In genomic region chr5:134873494-134873893, GRCh38 we compare ENCODE assay signal across 8 cellular contexts. TPM values are rescaled to one million over a fixed set of nuclear protein-coding genes. Genes with fewer than 3 reads are reported as not detected.
DNase-seq lines count a peak whose midpoint lies in the region; ATAC-seq and TF ChIP-seq lines count a peak whose summit lies in the region.

No MANE protein-coding gene starts in this region.

- peak overlapping the region; percentile 82 for H3K4me3 Mint-ChIP-seq in endodermal cell

- peak overlapping the region; percentile 93 for H3K27ac Mint-ChIP-seq in endodermal cell

- H3K9me3 ChIP-seq in SJSA1 (replicated peaks), result no peaks in the 10 kb centered on the region
- H3K9me3 ChIP-seq in endodermal cell (ENCODE audit: control insufficient read depth, low read length), result no peaks in the 10 kb centered on the region
- no peaks in the 10 kb centered on the region for H3K9me3 ChIP-seq in skeletal muscle satellite cell (replicated peaks; ENCODE audit: low read length)

- H3K27ac ChIP-seq in SJSA1 (peak overlapping the region; percentile 70), endodermal cell (ENCODE audit: low read depth, low read length) (no peak overlapping the region)

- H3K9ac ChIP-seq in endodermal cell (ENCODE audit: extremely low read depth, low read length, poor library complexity, severe bottlenecking) (peak overlapping the region; percentile 75), skeletal muscle satellite cell (ENCODE audit: low read depth, low read length) (peak overlapping the region; percentile 95)

- H3K4me1 ChIP-seq in SJSA1 (replicated peaks) (peaks cover 18% of the 10 kb centered on the region), endodermal cell (ENCODE audit: control insufficient read depth, insufficient read depth, low read length) (peaks cover 5% of the 10 kb centered on the region), skeletal muscle satellite cell (ENCODE audit: control insufficient read depth, insufficient read depth, low read length) (peaks cover 11% of the 10 kb centered on the region)

- H3K27me3 Mint-ChIP-seq in endodermal cell (ENCODE audit: insufficient read depth), result no peaks in the 10 kb centered on the region

- H3K36me3 ChIP-seq in H7 (replicated peaks; ENCODE audit: control insufficient read depth, insufficient read depth, low read length) (no peaks in the 10 kb centered on the region), SJSA1 (peaks cover 4% of the 10 kb centered on the region), endodermal cell (ENCODE audit: control insufficient read depth, insufficient read depth, low read length) (no peaks in the 10 kb centered on the region), skeletal muscle satellite cell (ENCODE audit: insufficient read depth, low read length) (no peaks in the 10 kb centered on the region)

- no peaks in the 10 kb centered on the region for H3K27me3 ChIP-seq in H7 (ENCODE audit: control insufficient read depth, insufficient read depth, low read length)
- H3K27me3 ChIP-seq in SJSA1 (replicated peaks), result no peaks in the 10 kb centered on the region
- H3K27me3 ChIP-seq in endodermal cell (ENCODE audit: control insufficient read depth, insufficient read depth, low read length, poor library complexity, severe bottlenecking), result no peaks in the 10 kb centered on the region
- H3K27me3 ChIP-seq in skeletal muscle satellite cell (ENCODE audit: control insufficient read depth, insufficient read depth, low read length), result no peaks in the 10 kb centered on the region

- WGBS in endodermal cell (ENCODE audit: insufficient coverage in 1 of 2, insufficient read length in 1 of 2), 2 experiments, result 90 to 93% methylated on average over 3 to 5 of the region's 6 CpGs

- H3K4me2 ChIP-seq in skeletal muscle satellite cell (ENCODE audit: low read length), result peak overlapping the region; percentile 91

- peak overlapping the region; percentile 89; the same call in 1 of the 2 replicates for H3K4me3 ChIP-seq in H7 (ENCODE audit: insufficient read depth, low read depth, low read length)
- no peak overlapping the region; the same call in 1 of the 2 replicates for H3K4me3 ChIP-seq in SJSA1
- H3K4me3 ChIP-seq in endodermal cell (ENCODE audit: low read length), result peak overlapping the region; percentile 84
- H3K4me3 ChIP-seq in skeletal muscle satellite cell (ENCODE audit: low read length), result peak overlapping the region; percentile 93

- H3K9me3 Mint-ChIP-seq in endodermal cell, result no peaks in the 10 kb centered on the region

- peaks cover 12% of the 10 kb centered on the region for H3K4me1 Mint-ChIP-seq in endodermal cell

- H3K36me3 Mint-ChIP-seq in endodermal cell (ENCODE audit: low read depth), result peaks cover 3% of the 10 kb centered on the region

- ATAC-seq in GM18873 (IDR thresholded peaks at IDR 0.05; ENCODE audit: low FRiP score, unreplicated experiment) (no peak), HG03139 (IDR thresholded peaks at IDR 0.05; ENCODE audit: unreplicated experiment) (no peak)

- peak; percentile 51 for DNase-seq in H7
- DNase-seq in SJSA1 (ENCODE audit: low read depth in 1 of 2, low spot score in 2 of 2), result no peak
- peak; percentile 53 for DNase-seq in endodermal cell
- DNase-seq in hippocampal formation (lab: John Stamatoyannopoulos, UW), result no peak
- no peak for DNase-seq in NCI-H2029 treated with DMSO at 0.1 percent for 48 hours (lab: John Stamatoyannopoulos, UW)

- no peak for TF ChIP-seq CTCF in endodermal cell (conservative IDR thresholded peaks at IDR 0.05)

RNA-seq across cellular contexts. Expression of gene TXNDC15, which starts 0.7 kb away (rescaled TPM):
- total RNA-seq in H7 (2014; rRNA removed; shearing (Covaris generic)), result 22.5 and 25.5 TPM in 2 replicates
- total RNA-seq in SJSA1 (2014; rRNA removed; shearing (Covaris generic)), result 108 and 253 TPM in 2 replicates
- total RNA-seq in endodermal cell, result 10 to 100 TPM; 34.0 to 37.0 TPM
- 30.0 TPM for polyA plus RNA-seq in endodermal cell (2013, experiment 1 of 2)
- polyA plus RNA-seq in endodermal cell (2013, experiment 2 of 2), result 31.1 TPM
- total RNA-seq in skeletal muscle satellite cell (2012; rRNA removed), result 84.2 and 96.8 TPM in 2 replicates

RNA-seq across cellular contexts. Expression of gene C5orf24, which starts 27.7 kb away (rescaled TPM):
- total RNA-seq in H7 (2014; rRNA removed; shearing (Covaris generic)), result 15.4 and 21.0 TPM in 2 replicates
- 53.2 and 93.3 TPM in 2 replicates for total RNA-seq in SJSA1 (2014; rRNA removed; shearing (Covaris generic))
- total RNA-seq in endodermal cell, result 10 to 100 TPM; 33.8 to 41.0 TPM
- 53.6 TPM for polyA plus RNA-seq in endodermal cell (2013, experiment 1 of 2)
- 52.6 TPM for polyA plus RNA-seq in endodermal cell (2013, experiment 2 of 2)
- 32.4 and 42.4 TPM in 2 replicates for total RNA-seq in skeletal muscle satellite cell (2012; rRNA removed)

RNA-seq across cellular contexts. Expression of gene PCBD2, which starts 31.4 kb away (rescaled TPM):
- 2.3 and 8.5 TPM in 2 replicates for total RNA-seq in H7 (2014; rRNA removed; shearing (Covaris generic))
- total RNA-seq in SJSA1 (2014; rRNA removed; shearing (Covaris generic)), result 6.1 and 11.4 TPM in 2 replicates
- total RNA-seq in endodermal cell, result 10 to 100 TPM in 1 of 2 donors, 1 to 10 TPM in 1; 9.1 to 12.6 TPM
- polyA plus RNA-seq in endodermal cell (2013, experiment 1 of 2), result 6.2 TPM
- 4.1 TPM for polyA plus RNA-seq in endodermal cell (2013, experiment 2 of 2)
- 2.2 and 3.5 TPM in 2 replicates for total RNA-seq in skeletal muscle satellite cell (2012; rRNA removed)

Comparison
In these comparisons a context has a peak if more than half of its experiments do, and no peak if none do; other contexts are left out.
1. DNase-seq: peak in H7 (single experiment) and endodermal cell (single experiment); none in SJSA1 (0 of 2), hippocampal formation (0 of 2) and NCI-H2029 treated with DMSO at 0.1 percent for 48 hours (single experiment).